Comparison of ENCODE assay signal across 10 cellular contexts in genomic region chr18:76697441-76697901, GRCh38.
A peak's percentile ranks its signal among the peaks of the same experiment; 100 is the strongest.
DNase-seq lines count a peak whose midpoint lies in the region; ATAC-seq, FAIRE-seq and TF ChIP-seq lines count a peak whose summit lies in the region.
"Had no signal": no experiment of that assay in that cellular context is flagged by ENCODE, and none has a peak within 500 bp of the region (broad histone marks: within the 10 kb centered on the region; RNA-seq: fewer than 3 reads in every experiment).

No MANE protein-coding gene starts in this region.

- TF ChIP-seq CTCF in transverse colon (IDR thresholded peaks at IDR 0.05) = no peak

- peak; percentile 17 for DNase-seq in M059J (ENCODE audit: low read depth)
- peak; percentile 71 for DNase-seq in dermis blood vessel endothelial cell
- peak; percentile 88 for DNase-seq in left kidney (ENCODE audit: low read depth, low spot score)
- DNase-seq in transverse colon = peak; percentile 26
- DNase-seq in MV-4-11 (lab: John Stamatoyannopoulos, UW) = no peak
- DNase-seq in GM12891 (ENCODE audit: insufficient read length, low spot score) = no peak
- DNase-seq: activated CD4-positive, alpha-beta T cell treated with anti-CD3 and anti-CD28 coated beads for 36 hours; NCI-H1436 treated with DMSO at 0.1 percent for 48 hours had no signal

- peaks cover 16% of the 10 kb centered on the region for H3K27me3 ChIP-seq in transverse colon

- in situ Hi-C loops in transverse colon (cut with MboI; ENCODE audit: low pct_ligation_motif_present in 1 of 4, low pct_unique_long_range_greater_than_20kb in 1 of 4, low sequenced_read_pairs in 3 of 4) = loop anchor here in 2 of 4 donors (10.0 kb wide), 2 partner anchors 303 to 313 kb away; no protein-coding TSS in a partner anchor

- TF ChIP-seq POLR2A in transverse colon (IDR thresholded peaks at IDR 0.05) (no peak), GM12891 (IDR thresholded peaks at IDR 0.05; ENCODE audit: low read depth, low read length) (no peak)

- H3K27ac ChIP-seq in transverse colon = no peak overlapping the region
- H3K27ac ChIP-seq: HL-60 had no signal

- peak overlapping the region in 2 of 4 donors; percentile 8 to 16 for H3K4me3 ChIP-seq in transverse colon

- H3K9me3 ChIP-seq in transverse colon = no peaks in the 10 kb centered on the region

- no peak for TF ChIP-seq EP300 in transverse colon (IDR thresholded peaks at IDR 0.05; ENCODE audit: low read depth)

- FAIRE-seq in GM12891 (lab: Jason Lieb, UNC) = no peak

- H3K36me3 ChIP-seq in transverse colon = no peaks in the 10 kb centered on the region

- 5 to 14% methylated on average over 11 to 13 of the region's 13 CpGs for WGBS in transverse colon (ENCODE audit: low coverage in 1 of 2), 2 donors

- no peak for ATAC-seq in GM19395 (IDR thresholded peaks at IDR 0.05; ENCODE audit: unreplicated experiment)
- ATAC-seq: activated CD4-positive, alpha-beta T cell treated with anti-CD3 and anti-CD28 coated beads for 36 hours had no signal

- intact Hi-C loops in transverse colon (cut with DNase I; ENCODE audit: low total_unique reads) = no loop called here

- H3K4me1 ChIP-seq in transverse colon = peaks cover 4 to 9% (median 7%) of the 10 kb centered on the region in 4 donors

TF ChIP-seq in GM12891, 5 proteins besides CTCF, POLR2A, EP300 and RAD21:
- no peak for TF ChIP-seq POU2F2 (IDR thresholded peaks at IDR 0.05; ENCODE audit: low read depth, low read length)
- TF ChIP-seq TAF1 (IDR thresholded peaks at IDR 0.05; ENCODE audit: low read depth, low read length) = no peak

Comparison
In these comparisons a context has a peak if more than half of its experiments do, and no peak if none do; other contexts are left out.
1. DNase-seq: peak in M059J (single experiment), dermis blood vessel endothelial cell (single experiment), left kidney (single experiment) and transverse colon (single experiment); none in MV-4-11 (single experiment) and GM12891 (single experiment).